ENCODE assay signal across 9 cellular contexts in genomic region chr6:5078121-5078695, GRCh38.
DNase-seq lines count a peak whose midpoint lies in the region; ATAC-seq and TF ChIP-seq lines count a peak whose summit lies in the region.
"Had no signal": no experiment of that assay in that cellular context is flagged by ENCODE, and none has a peak within 500 bp of the region (broad histone marks: within the 10 kb centered on the region; RNA-seq: fewer than 3 reads in every experiment).

No MANE protein-coding gene starts in this region.

- peak; percentile 68 for ATAC-seq in GM19372 (IDR thresholded peaks at IDR 0.05; ENCODE audit: low read depth, unreplicated experiment)

- H3K4me3 ChIP-seq in LNCaP clone FGC (ENCODE audit: low read depth, low read length) (no peak overlapping the region), choroid plexus epithelial cell (ENCODE audit: low read depth, low read length) (no peak overlapping the region)

- DNase-seq in LNCaP clone FGC (ENCODE audit: low read depth) = no peak
- no peak for DNase-seq in choroid plexus epithelial cell (ENCODE audit: low read depth)
- no peak for DNase-seq in GF-D8 (lab: John Stamatoyannopoulos, UW)
- DNase-seq in stimulated activated CD4-positive, alpha-beta T cell treated with anti-CD3 and anti-CD28 coated beads, Interleukin-12 subunit alpha, Interleukin-12 subunit beta, amount 100 ng/mL, for 4 hours = no peak
- DNase-seq in KG1 (lab: John Stamatoyannopoulos, UW) = no peak
- no peak for DNase-seq in NCI-H524 treated with DMSO at 0.1 percent for 48 hours (lab: John Stamatoyannopoulos, UW)
- DNase-seq: NCI-H2081 treated with DMSO at 0.1 percent for 48 hours had no signal

- no peak overlapping the region for H3K27ac ChIP-seq in 22Rv1

- TF ChIP-seq CTCF in 22Rv1 (IDR thresholded peaks at IDR 0.05) = peak; percentile 46
- TF ChIP-seq CTCF in LNCaP clone FGC (IDR thresholded peaks at IDR 0.05; ENCODE audit: control insufficient read depth, extremely low read depth, insufficient read depth) = peak; percentile 45
- TF ChIP-seq CTCF in choroid plexus epithelial cell (conservative IDR thresholded peaks at IDR 0.05; ENCODE audit: low read depth, low read length) = peak; percentile 20
